In the genomic region with DNA sequence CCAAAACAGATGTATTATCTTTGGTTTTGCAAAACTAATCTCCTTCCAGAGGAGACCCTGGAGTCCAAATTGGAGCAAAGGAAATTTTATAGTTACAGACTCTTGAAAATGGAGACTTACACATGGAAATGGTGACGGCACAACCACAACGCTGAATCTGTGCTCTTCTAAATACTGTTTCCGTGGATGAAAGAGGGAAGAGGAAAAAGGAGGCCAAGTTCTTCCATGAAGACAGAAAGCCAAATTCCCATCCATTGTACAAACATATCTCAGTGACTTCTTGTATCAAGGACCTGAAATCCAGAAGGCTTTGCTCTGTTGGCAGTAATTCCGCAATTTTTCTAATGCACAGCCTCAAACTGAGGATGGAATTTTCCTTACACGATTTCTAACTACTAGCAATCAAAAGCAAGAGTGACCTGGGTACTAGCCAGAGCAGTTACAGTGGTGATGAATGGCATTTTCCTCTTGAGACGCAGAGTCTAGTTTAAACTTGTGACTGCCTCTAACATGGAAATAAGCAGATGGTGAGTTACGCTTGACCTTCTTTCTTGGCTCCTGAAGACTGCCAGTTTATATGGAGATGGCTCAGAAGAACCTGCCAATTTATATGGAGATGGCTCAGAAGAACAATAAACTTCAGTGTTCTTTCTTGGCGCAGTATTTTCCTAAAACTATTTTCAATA, we compare ENCODE assay signal across 18 cellular contexts. TPM values are rescaled to one million over a fixed set of nuclear protein-coding genes. Genes with fewer than 3 reads are reported as not detected.
DNase-seq lines count a peak whose midpoint lies in the region; ATAC-seq and TF ChIP-seq lines count a peak whose summit lies in the region.
"Had no signal": no experiment of that assay in that cellular context is flagged by ENCODE, and none has a peak within 500 bp of the region (broad histone marks: within the 10 kb centered on the region; RNA-seq: fewer than 3 reads in every experiment).

No MANE protein-coding gene starts in this region.

- H3K36me3 Mint-ChIP-seq in osteocyte (ENCODE audit: unreplicated experiment): peaks cover 21% of the 10 kb centered on the region

- H3K27ac Mint-ChIP-seq in osteocyte (ENCODE audit: unreplicated experiment): no peak overlapping the region
- H3K27ac Mint-ChIP-seq: activated CD4-positive, alpha-beta T cell treated with anti-CD3 and anti-CD28 coated beads, Interleukin-2, amount 10 ng/mL, durations not matched to agents 7 days and 5 days had no signal

- DNase-seq in GM03348 (ENCODE audit: low spot score) (peak; percentile 33), cerebellar cortex (ENCODE audit: low spot score) (peak; percentile 93), left cardiac atrium (no peak), Ammon's horn (ENCODE audit: low spot score) (no peak), osteocyte (ENCODE audit: extremely low spot score, unreplicated experiment) (no peak), HEK293T (ENCODE audit: extremely low spot score) (no peak)
- DNase-seq in activated CD8-positive, alpha-beta memory T cell treated with anti-CD3 and anti-CD28 coated beads, Interleukin-2, amount 50 U/mL, for 4 hours: no peak
- DNase-seq: activated CD4-positive, alpha-beta T cell treated with anti-CD3 and anti-CD28 coated beads, Interleukin-2, amount 10 ng/mL, durations not matched to agents 7 days and 5 days; activated naive CD4-positive, alpha-beta T cell treated with anti-CD3 and anti-CD28 coated beads, Interleukin-2, amount 50 U/mL, for 16 hours; activated T-cell treated with anti-CD3 and anti-CD28 coated beads for 4 hours; AML-193; immature natural killer cell; NCI-H187 treated with DMSO at 0.1 percent for 48 hours; NCI-H69; stimulated activated CD4-positive, alpha-beta T cell treated with anti-CD3 and anti-CD28 coated beads, Interleukin-2, amount 100 ng/mL, for 24 hours had no signal

- peak; percentile 83 to 86 for ATAC-seq in left cardiac atrium
- ATAC-seq: SK-N-SH treated with all-trans-retinoic acid at 6 μM for 48 hours had no signal

- H3K4me3 Mint-ChIP-seq in osteocyte (ENCODE audit: unreplicated experiment): no peak overlapping the region
- H3K4me3 Mint-ChIP-seq: activated CD4-positive, alpha-beta T cell treated with anti-CD3 and anti-CD28 coated beads, Interleukin-2, amount 10 ng/mL, durations not matched to agents 7 days and 5 days; immature natural killer cell; neural crest cell had no signal

- POLR2A ChIA-PET in HEK293T (lab: Yijun Ruan, JAX): no interaction called here

- peaks cover 0 to 3% (median 0%) of the 10 kb centered on the region in 3 donors for H3K4me1 ChIP-seq in skeletal muscle tissue (ENCODE audit: control insufficient read depth in 3 of 3, insufficient read depth in 3 of 3, low read length in 3 of 3)

- H3K4me3 ChIP-seq in skeletal muscle tissue (ENCODE audit: low read length in 3 of 3): no peak overlapping the region

- intact Hi-C loops in left cardiac atrium (cut with DNase I): no loop called here

- peaks cover 0 to 9% (median 2%) of the 10 kb centered on the region in 3 donors for H3K36me3 ChIP-seq in skeletal muscle tissue (ENCODE audit: control insufficient read depth in 3 of 3, insufficient read depth in 3 of 3, low read length in 3 of 3)

- peaks cover 10% of the 10 kb centered on the region for H3K4me1 Mint-ChIP-seq in osteocyte (ENCODE audit: unreplicated experiment)
- H3K4me1 Mint-ChIP-seq: activated CD4-positive, alpha-beta T cell treated with anti-CD3 and anti-CD28 coated beads, Interleukin-2, amount 10 ng/mL, durations not matched to agents 7 days and 5 days; immature natural killer cell had no signal

- H3K27me3 Mint-ChIP-seq in osteocyte (ENCODE audit: unreplicated experiment): no peaks in the 10 kb centered on the region
- H3K27me3 Mint-ChIP-seq: activated CD4-positive, alpha-beta T cell treated with anti-CD3 and anti-CD28 coated beads, Interleukin-2, amount 10 ng/mL, durations not matched to agents 7 days and 5 days had no signal

- no peaks in the 10 kb centered on the region for H3K9me3 ChIP-seq in skeletal muscle tissue (ENCODE audit: control insufficient read depth in 3 of 3, low read length in 3 of 3)

- H3K9me3 Mint-ChIP-seq in osteocyte (ENCODE audit: unreplicated experiment): no peaks in the 10 kb centered on the region
- H3K9me3 Mint-ChIP-seq: activated CD4-positive, alpha-beta T cell treated with anti-CD3 and anti-CD28 coated beads, Interleukin-2, amount 10 ng/mL, durations not matched to agents 7 days and 5 days; immature natural killer cell; neural crest cell had no signal

- no peaks in the 10 kb centered on the region for H3K27me3 ChIP-seq in skeletal muscle tissue (ENCODE audit: control insufficient read depth in 3 of 3, insufficient read depth in 3 of 3, low read length in 3 of 3)

- H3K27ac ChIP-seq in skeletal muscle tissue (ENCODE audit: low read depth, low read length): peak overlapping the region; percentile 31

- CTCF ChIA-PET in HEK293T (lab: Yijun Ruan, JAX): no interaction called here

- TF ChIP-seq CTCF in osteocyte (IDR thresholded peaks at IDR 0.05): no peak

- no peak overlapping the region for H3K9ac ChIP-seq in skeletal muscle tissue (ENCODE audit: low read depth in 1 of 3, low read length in 3 of 3)

TF ChIP-seq in HEK293T, 16 proteins besides CTCF, POLR2A, EP300 and RAD21:
- no peak for TF ChIP-seq CTBP1 (IDR thresholded peaks at IDR 0.05; ENCODE audit: borderline replicate concordance)
- no peak for TF ChIP-seq FOXK2 (IDR thresholded peaks at IDR 0.05)
- TF ChIP-seq, protein P1, sequence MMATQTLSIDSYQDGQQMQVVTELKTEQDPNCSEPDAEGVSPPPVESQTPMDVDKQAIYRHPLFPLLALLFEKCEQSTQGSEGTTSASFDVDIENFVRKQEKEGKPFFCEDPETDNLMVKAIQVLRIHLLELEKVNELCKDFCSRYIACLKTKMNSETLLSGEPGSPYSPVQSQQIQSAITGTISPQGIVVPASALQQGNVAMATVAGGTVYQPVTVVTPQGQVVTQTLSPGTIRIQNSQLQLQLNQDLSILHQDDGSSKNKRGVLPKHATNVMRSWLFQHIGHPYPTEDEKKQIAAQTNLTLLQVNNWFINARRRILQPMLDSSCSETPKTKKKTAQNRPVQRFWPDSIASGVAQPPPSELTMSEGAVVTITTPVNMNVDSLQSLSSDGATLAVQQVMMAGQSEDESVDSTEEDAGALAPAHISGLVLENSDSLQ (IDR thresholded peaks at IDR 0.05): no peak
- TF ChIP-seq TARDBP (IDR thresholded peaks at IDR 0.05): no peak
- TF ChIP-seq NFRKB (IDR thresholded peaks at IDR 0.05): no peak
- no peak for TF ChIP-seq FOXA1 (IDR thresholded peaks at IDR 0.05)
TF ChIP-seq in HEK293T: peak in this region for 0.

RNA-seq across cellular contexts. Expression of gene VPS53, which starts 38.4 kb away (rescaled TPM):
- total RNA-seq in left cardiac atrium (10 to 100 TPM; 39.7 to 61.9 TPM), skeletal muscle tissue (9.9 TPM), osteocyte (75.5 and 76.7 TPM in 2 replicates)

RNA-seq across cellular contexts. Expression of gene TLCD3A, which starts 56.2 kb away (rescaled TPM):
- total RNA-seq in left cardiac atrium (1 to 10 TPM; 4.8 to 8.3 TPM), skeletal muscle tissue (14.6 TPM), osteocyte (23.7 and 27.3 TPM in 2 replicates)

Comparison
In these comparisons a context has a peak if more than half of its experiments do, and no peak if none do; other contexts are left out.
1. DNase-seq: peak in GM03348 (single experiment) and cerebellar cortex (single experiment); none in left cardiac atrium (single experiment), Ammon's horn (single experiment), activated CD8-positive, alpha-beta memory T cell treated with anti-CD3 and anti-CD28 coated beads, Interleukin-2, amount 50 U/mL, for 4 hours (single experiment), osteocyte (single experiment) and HEK293T (single experiment).